9 cellular contexts compared by ENCODE assay signal in genomic region chr22:40396882-40397281, GRCh38. TPM values are rescaled to one million over a fixed set of nuclear protein-coding genes. Genes with fewer than 3 reads are reported as not detected.
DNase-seq lines count a peak whose midpoint lies in the region; ATAC-seq, FAIRE-seq and TF ChIP-seq lines count a peak whose summit lies in the region.
"Had no signal": no experiment of that assay in that cellular context is flagged by ENCODE, and none has a peak within 500 bp of the region (broad histone marks: within the 10 kb centered on the region; RNA-seq: fewer than 3 reads in every experiment).

No MANE protein-coding gene starts in this region.

- H3K27ac ChIP-seq in keratinocyte (ENCODE audit: control insufficient read depth, insufficient read depth, low read length) (peak overlapping the region; percentile 55), aorta (ENCODE audit: low read depth in 1 of 2, low read length in 2 of 2) (no peak overlapping the region)

- no peaks in the 10 kb centered on the region for H3K9me3 ChIP-seq in keratinocyte (ENCODE audit: control insufficient read depth, low read depth, low read length)
- no peaks in the 10 kb centered on the region for H3K9me3 ChIP-seq in aorta (ENCODE audit: control insufficient read depth, low read length)

- dilution Hi-C loops in keratinocyte (cut with MboI; ENCODE audit: extremely low pct_ligation_motif_present, low sequenced_read_pairs) = no loop called here

- H2AFZ ChIP-seq in keratinocyte (ENCODE audit: control insufficient read depth, low read length) = no peak overlapping the region

- peaks cover 5% of the 10 kb centered on the region for H3K79me2 ChIP-seq in keratinocyte (ENCODE audit: control insufficient read depth, insufficient read depth, low read length)

- H3K36me3 ChIP-seq in keratinocyte (ENCODE audit: control insufficient read depth in 2 of 2, extremely low read depth in 1 of 2, insufficient read depth in 2 of 2, low read length in 2 of 2) (peaks cover 12 to 18% of the 10 kb centered on the region in 2 experiments), aorta (ENCODE audit: control insufficient read depth in 1 of 2, insufficient read depth in 2 of 2, low read length in 1 of 2) (peaks cover 0 to under 1% of the 10 kb centered on the region in 2 donors)

- H3K4me1 ChIP-seq in keratinocyte (ENCODE audit: control insufficient read depth, extremely low read depth, insufficient read depth, low read length) (peaks cover 14% of the 10 kb centered on the region), aorta (ENCODE audit: control insufficient read depth in 1 of 2, insufficient read depth in 2 of 2, low read length in 2 of 2) (peaks cover 0 to 2% of the 10 kb centered on the region in 2 donors)

- ATAC-seq in Right ventricle myocardium inferior (peak; percentile 37), aorta (ENCODE audit: low FRiP score) (peak; percentile 62)

- no peak overlapping the region for H3K9ac ChIP-seq in keratinocyte (ENCODE audit: control insufficient read depth, extremely low read depth, insufficient read depth, low read length)

- H3K4me3 ChIP-seq in astrocyte of the cerebellum (ENCODE audit: low read depth, low read length) = no peak overlapping the region
- H3K4me3 ChIP-seq in keratinocyte (ENCODE audit: control insufficient read depth in 2 of 3, extremely low read depth in 1 of 3, insufficient read depth in 2 of 3, low read depth in 1 of 3, low read length in 3 of 3) = peak overlapping the region in 1 of 3 experiments; percentile 3
- no peak overlapping the region for H3K4me3 ChIP-seq in aorta (ENCODE audit: low read length in 2 of 2)

- H3K27me3 ChIP-seq in keratinocyte (ENCODE audit: control insufficient read depth, extremely low read depth, insufficient read depth, low read length) = no peaks in the 10 kb centered on the region
- no peaks in the 10 kb centered on the region for H3K27me3 ChIP-seq in aorta (ENCODE audit: control insufficient read depth in 1 of 2, insufficient read depth in 2 of 2, low read length in 1 of 2)

- no peak for DNase-seq in Right ventricle myocardium inferior (ENCODE audit: missing footprints)
- no peak for DNase-seq in cardiac septum (ENCODE audit: low spot score)
- DNase-seq in astrocyte of the cerebellum (ENCODE audit: low read depth) = peak; percentile 52
- DNase-seq in keratinocyte (ENCODE audit: low read depth, low spot score) = no peak
- peak; percentile 56 to 58 for DNase-seq in aorta
- no peak for DNase-seq in mesenteric fat pad (ENCODE audit: low spot score)
- DNase-seq in NCI-H128 (lab: John Stamatoyannopoulos, UW; ENCODE audit: unreplicated experiment) = no peak
- DNase-seq in putamen (ENCODE audit: low spot score) = no peak
- DNase-seq: erythroblast had no signal

- FAIRE-seq in keratinocyte (lab: Jason Lieb, UNC) = no peak

- TF ChIP-seq CTCF in astrocyte of the cerebellum (IDR thresholded peaks at IDR 0.05; ENCODE audit: low read depth, low read length, missing control alignments) (no peak), keratinocyte (optimal IDR thresholded peaks at IDR 0.05 in 1 of 3, IDR thresholded peaks at IDR 0.05 in 1 of 3, conservative IDR thresholded peaks at IDR 0.05 in 1 of 3; ENCODE audit: extremely low read depth in 1 of 3, insufficient read depth in 2 of 3, low read length in 3 of 3) (no peak)

- no peaks in the 10 kb centered on the region for H4K20me1 ChIP-seq in keratinocyte (ENCODE audit: control insufficient read depth, extremely low read depth, insufficient read depth, low read length)

- in situ Hi-C loops in astrocyte of the cerebellum (cut with HindIII; ENCODE audit: low sequenced_read_pairs) = no loop called here

- intact Hi-C loops in Right ventricle myocardium inferior (cut with DNase I) = no loop called here
- intact Hi-C loops in cardiac septum (cut with DNase I) = no loop called here
- intact Hi-C loops in aorta (cut with DNase I) = no loop called here

- 19 to 33% methylated on average over 4 of the region's 4 CpGs for WGBS in aorta, 2 donors

- peak overlapping the region; percentile 17 for H3K4me2 ChIP-seq in keratinocyte (ENCODE audit: control insufficient read depth, extremely low read depth, insufficient read depth, low read depth, low read length)

- no peaks in the 10 kb centered on the region for H3K9me1 ChIP-seq in keratinocyte (ENCODE audit: control insufficient read depth, extremely low read depth, insufficient read depth, low read length)

RNA-seq across cellular contexts. Expression of gene SGSM3, which starts 26.5 kb away (rescaled TPM):
- total RNA-seq in Right ventricle myocardium inferior (36.8 TPM), cardiac septum (38.1 TPM), aorta (10 to 100 TPM; 44.3 to 52.3 TPM), mesenteric fat pad (38.6 TPM)
- polyA plus RNA-seq in keratinocyte (37.5 to 75.6 TPM (median 45.8 TPM) in 3 replicates), aorta (100 to 1,000 TPM in 1 of 2 donors, 10 to 100 TPM in 1; 24.5 to 114 TPM)
- 86.0 TPM for polyA plus RNA-seq in keratinocyte (2011; ENCODE audit: low read depth)
- 18.6 and 33.1 TPM in 2 replicates for polyA plus RNA-seq in keratinocyte (2011; cell fraction: cytosol; rRNA removed)
- polyA plus RNA-seq in keratinocyte (2011; cell fraction: nucleus; rRNA removed) = 149 and 170 TPM in 2 replicates
- 49.0 and 49.4 TPM in 2 replicates for polyA plus RNA-seq in keratinocyte (2012; ENCODE audit: low replicate concordance)
- 33.8 to 55.7 TPM (median 41.8 TPM) in 3 replicates for polyA minus RNA-seq in keratinocyte
- 41.6 TPM for polyA minus RNA-seq in keratinocyte (2011; cell fraction: cytosol; rRNA and poly(A)+ RNA removed)
- 46.7 and 47.9 TPM in 2 replicates for polyA minus RNA-seq in keratinocyte (2011; cell fraction: nucleus; rRNA and poly(A)+ RNA removed)

RNA-seq across cellular contexts. Expression of gene ADSL, which starts 50.6 kb away (rescaled TPM):
- total RNA-seq in Right ventricle myocardium inferior = 55.3 TPM
- 47.8 TPM for total RNA-seq in cardiac septum
- polyA plus RNA-seq in keratinocyte = 68.2 to 96.9 TPM (median 96.1 TPM) in 3 replicates
- 29.9 TPM for polyA plus RNA-seq in keratinocyte (2011; ENCODE audit: low read depth)
- 65.5 and 77.7 TPM in 2 replicates for polyA plus RNA-seq in keratinocyte (2011; cell fraction: cytosol; rRNA removed)
- 58.7 and 74.5 TPM in 2 replicates for polyA plus RNA-seq in keratinocyte (2011; cell fraction: nucleus; rRNA removed)
- polyA plus RNA-seq in keratinocyte (2012; ENCODE audit: low replicate concordance) = 23.3 and 70.0 TPM in 2 replicates
- polyA minus RNA-seq in keratinocyte = 57.7 to 123 TPM (median 84.1 TPM) in 3 replicates
- polyA minus RNA-seq in keratinocyte (2011; cell fraction: cytosol; rRNA and poly(A)+ RNA removed) = 40.9 TPM
- polyA minus RNA-seq in keratinocyte (2011; cell fraction: nucleus; rRNA and poly(A)+ RNA removed) = 17.8 and 25.4 TPM in 2 replicates
- 10 to 100 TPM; 40.5 to 49.0 TPM for total RNA-seq in aorta
- polyA plus RNA-seq in aorta = 10 to 100 TPM; 31.1 to 34.8 TPM
- total RNA-seq in mesenteric fat pad = 55.1 TPM

Comparison
In these comparisons a context has a peak if more than half of its experiments do, and no peak if none do; other contexts are left out.
1. DNase-seq: peak in astrocyte of the cerebellum (single experiment) and aorta (2 of 2); none in Right ventricle myocardium inferior (single experiment), cardiac septum (single experiment), keratinocyte (single experiment), mesenteric fat pad (single experiment), NCI-H128 (single experiment) and putamen (single experiment).